Comparison of ENCODE assay signal across 36 cellular contexts in the genomic region with DNA sequence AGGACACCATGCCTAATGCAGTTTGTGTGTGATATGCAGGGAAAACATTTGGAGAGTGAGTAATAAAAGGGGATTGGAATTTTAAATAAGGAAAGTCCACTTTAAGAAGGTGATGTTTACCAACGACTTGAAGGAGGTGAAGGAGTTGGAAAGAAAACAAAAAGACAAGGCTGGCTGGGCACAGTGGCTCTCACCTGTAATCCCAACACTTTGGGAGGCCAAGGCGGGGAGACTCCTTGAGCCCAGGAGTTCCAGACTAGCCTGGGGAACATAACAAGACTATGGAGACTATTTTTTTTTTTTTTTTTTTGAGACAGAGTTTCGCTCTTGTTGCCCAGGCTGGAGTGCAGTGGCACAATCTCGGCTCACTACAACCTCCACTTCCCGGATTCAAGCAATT. TPM values are rescaled to one million over a fixed set of nuclear protein-coding genes. Genes with fewer than 3 reads are reported as not detected.
"Had no signal": no experiment of that assay in that cellular context is flagged by ENCODE, and none has a peak within 500 bp of the region (broad histone marks: within the 10 kb centered on the region; RNA-seq: fewer than 3 reads in every experiment).

No MANE protein-coding gene starts in this region.

- H3K9me3 Mint-ChIP-seq: activated B cell treated with CpG ODN at 0.5 μM for 24 hours; activated CD8-positive, alpha-beta T cell treated with anti-CD3 and anti-CD28 coated beads for 36 hours; activated naive CD4-positive, alpha-beta T cell treated with anti-CD3 and anti-CD28 coated beads for 36 hours; activated naive CD4-positive, alpha-beta T cell treated with anti-CD3 and anti-CD28 coated beads, Interleukin-2, amount 50 U/mL, for 24 hours; activated naive CD8-positive, alpha-beta T cell treated with anti-CD3 and anti-CD28 coated beads, Interleukin-2, amount 10 ng/mL, durations not matched to agents 7 days and 5 days; activated T-helper 1 cell treated with anti-CD3 and anti-CD28 coated beads, Interleukin-12 subunit alpha, Interleukin-12 subunit beta, Interleukin-2, Interleukin-4 antibody, amounts not matched to agents 30 ng/mL and 10 ng/mL and 1 ng/mL, durations not matched to agents 14 hours and 24 hours and 36 hours; activated T-helper 2 cell treated with anti-CD3 and anti-CD28 coated beads, Interferon-gamma antibody, Interleukin-2, Interleukin-4, amounts not matched to agents 10 μg/mL and 5 μg/mL and 100 μg/mL, durations not matched to agents 14 hours and 24 hours and 36 hours; central memory CD8-positive, alpha-beta T cell; dendritic cell treated with granulocyte-macrophage colony-stimulating factor and Interleukin-4, amounts not matched to agents 40 ng/mL and 50 ng/mL, for 4 days; T-helper 2 cell treated with Interferon-gamma antibody and Interleukin-4, amounts not matched to agents 5 μg/mL and 100 μg/mL, for 36 hours had no signal

- ATAC-seq: activated CD4-positive, CD25-positive, alpha-beta regulatory T cell treated with anti-CD3 and anti-CD28 coated beads, Interleukin-2, amount 50 U/mL, for 24 hours; activated CD8-positive, alpha-beta memory T cell treated with anti-CD3 and anti-CD28 coated beads, Interleukin-2, amount 10 ng/mL, durations not matched to agents 7 days and 5 days; activated CD8-positive, alpha-beta T cell treated with anti-CD3 and anti-CD28 coated beads for 36 hours; esophagus mucosa; T-helper 17 cell had no signal

- H3K4me1 Mint-ChIP-seq: activated B cell treated with CpG ODN at 0.5 μM for 24 hours; central memory CD8-positive, alpha-beta T cell; endodermal cell; T-helper 17 cell had no signal

- H3K27ac ChIP-seq: brain microvascular endothelial cell, coronary artery, dorsolateral prefrontal cortex, WERI-Rb-1 had no signal

- H3K4me3 ChIP-seq: coronary artery, dorsolateral prefrontal cortex had no signal

- H3K27me3 Mint-ChIP-seq: activated B cell treated with CpG ODN at 0.5 μM for 24 hours; activated CD8-positive, alpha-beta memory T cell treated with anti-CD3 and anti-CD28 coated beads, Interleukin-2, amount 10 ng/mL, durations not matched to agents 7 days and 5 days; activated CD8-positive, alpha-beta T cell treated with anti-CD3 and anti-CD28 coated beads for 36 hours; activated naive CD4-positive, alpha-beta T cell treated with anti-CD3 and anti-CD28 coated beads, Interleukin-2, amount 50 U/mL, for 24 hours; activated naive CD8-positive, alpha-beta T cell treated with anti-CD3 and anti-CD28 coated beads, Interleukin-2, amount 10 ng/mL, durations not matched to agents 7 days and 5 days; central memory CD8-positive, alpha-beta T cell; dendritic cell treated with granulocyte-macrophage colony-stimulating factor and Interleukin-4, amounts not matched to agents 40 ng/mL and 50 ng/mL, for 4 days; T-helper 17 cell had no signal

- H3K27me3 ChIP-seq: brain microvascular endothelial cell had no signal

- H3K4me3 Mint-ChIP-seq: activated B cell treated with CpG ODN at 0.5 μM for 24 hours; activated CD8-positive, alpha-beta memory T cell treated with anti-CD3 and anti-CD28 coated beads, Interleukin-2, amount 10 ng/mL, durations not matched to agents 7 days and 5 days; activated CD8-positive, alpha-beta T cell treated with anti-CD3 and anti-CD28 coated beads for 36 hours; activated naive CD4-positive, alpha-beta T cell treated with anti-CD3 and anti-CD28 coated beads for 36 hours; activated naive CD4-positive, alpha-beta T cell treated with anti-CD3 and anti-CD28 coated beads, Interleukin-2, amount 50 U/mL, for 24 hours; activated naive CD8-positive, alpha-beta T cell treated with anti-CD3 and anti-CD28 coated beads, Interleukin-2, amount 10 ng/mL, durations not matched to agents 7 days and 5 days; activated T-helper 1 cell treated with anti-CD3 and anti-CD28 coated beads, Interleukin-12 subunit alpha, Interleukin-12 subunit beta, Interleukin-2, Interleukin-4 antibody, amounts not matched to agents 30 ng/mL and 10 ng/mL and 1 ng/mL, durations not matched to agents 14 hours and 24 hours and 36 hours; central memory CD8-positive, alpha-beta T cell; dendritic cell treated with granulocyte-macrophage colony-stimulating factor and Interleukin-4, amounts not matched to agents 40 ng/mL and 50 ng/mL, for 4 days; endodermal cell; T-helper 17 cell; T-helper 2 cell treated with Interferon-gamma antibody and Interleukin-4, amounts not matched to agents 5 μg/mL and 100 μg/mL, for 36 hours had no signal

- H3K36me3 Mint-ChIP-seq: activated CD8-positive, alpha-beta memory T cell treated with anti-CD3 and anti-CD28 coated beads, Interleukin-2, amount 10 ng/mL, durations not matched to agents 7 days and 5 days; activated naive CD4-positive, alpha-beta T cell treated with anti-CD3 and anti-CD28 coated beads, Interleukin-2, amount 50 U/mL, for 24 hours; activated naive CD8-positive, alpha-beta T cell treated with anti-CD3 and anti-CD28 coated beads, Interleukin-2, amount 10 ng/mL, durations not matched to agents 7 days and 5 days had no signal

- H3K27ac Mint-ChIP-seq: activated B cell treated with CpG ODN at 0.5 μM for 24 hours; activated CD8-positive, alpha-beta memory T cell treated with anti-CD3 and anti-CD28 coated beads, Interleukin-2, amount 10 ng/mL, durations not matched to agents 7 days and 5 days; activated CD8-positive, alpha-beta T cell treated with anti-CD3 and anti-CD28 coated beads for 36 hours; activated naive CD4-positive, alpha-beta T cell treated with anti-CD3 and anti-CD28 coated beads for 36 hours; activated naive CD4-positive, alpha-beta T cell treated with anti-CD3 and anti-CD28 coated beads, Interleukin-2, amount 50 U/mL, for 24 hours; activated naive CD8-positive, alpha-beta T cell treated with anti-CD3 and anti-CD28 coated beads, Interleukin-2, amount 10 ng/mL, durations not matched to agents 7 days and 5 days; activated T-helper 1 cell treated with anti-CD3 and anti-CD28 coated beads, Interleukin-12 subunit alpha, Interleukin-12 subunit beta, Interleukin-2, Interleukin-4 antibody, amounts not matched to agents 30 ng/mL and 10 ng/mL and 1 ng/mL, durations not matched to agents 14 hours and 24 hours and 36 hours; activated T-helper 2 cell treated with anti-CD3 and anti-CD28 coated beads, Interferon-gamma antibody, Interleukin-2, Interleukin-4, amounts not matched to agents 10 μg/mL and 5 μg/mL and 100 μg/mL, durations not matched to agents 14 hours and 24 hours and 36 hours; dendritic cell treated with granulocyte-macrophage colony-stimulating factor and Interleukin-4, amounts not matched to agents 40 ng/mL and 50 ng/mL, for 4 days; endodermal cell; T-helper 17 cell; T-helper 2 cell treated with Interferon-gamma antibody and Interleukin-4, amounts not matched to agents 5 μg/mL and 100 μg/mL, for 36 hours had no signal

- H3K36me3 ChIP-seq: brain microvascular endothelial cell, WERI-Rb-1 had no signal

- DNase-seq: activated B cell treated with CpG ODN at 0.5 μM for 24 hours; activated CD4-positive, alpha-beta T cell treated with anti-CD3 and anti-CD28 coated beads for 48 hours; activated CD4-positive, alpha-beta T cell treated with anti-CD3 and anti-CD28 coated beads, Interleukin-2, amount 50 U/mL, for 1 hour; activated CD4-positive, alpha-beta T cell treated with anti-CD3 and anti-CD28 coated beads, Interleukin-2, amount 50 U/mL, for 48 hours; activated CD8-positive, alpha-beta memory T cell treated with anti-CD3 and anti-CD28 coated beads, Interleukin-2, amount 10 ng/mL, durations not matched to agents 7 days and 5 days; activated CD8-positive, alpha-beta memory T cell treated with anti-CD3 and anti-CD28 coated beads, Interleukin-2, amount 50 U/mL, for 4 hours; activated CD8-positive, alpha-beta T cell treated with anti-CD3 and anti-CD28 coated beads for 36 hours; activated effector memory CD4-positive, alpha-beta T cell treated with anti-CD3 and anti-CD28 coated beads, Interleukin-2, amount 50 U/mL, for 16 hours; activated naive CD4-positive, alpha-beta T cell treated with anti-CD3 and anti-CD28 coated beads for 36 hours; activated naive CD8-positive, alpha-beta T cell treated with anti-CD3 and anti-CD28 coated beads, Interleukin-2, amount 10 ng/mL, durations not matched to agents 7 days and 5 days; activated T-cell treated with anti-CD3 and anti-CD28 coated beads, Interleukin-2, amount 50 U/mL, for 1 hour; activated T-cell treated with anti-CD3 and anti-CD28 coated beads, Interleukin-2, amount 50 U/mL, for 48 hours; amniotic stem cell; anterior cingulate cortex; brain microvascular endothelial cell; dorsolateral prefrontal cortex; effector memory CD4-positive, alpha-beta T cell; endodermal cell; foreskin fibroblast; glutamatergic neuron; T-helper 1 cell; T-helper 17 cell; T1000; WERI-Rb-1 had no signal

RNA-seq across cellular contexts. Expression of gene RGN, which starts 55.2 kb away (rescaled TPM):
- total RNA-seq: activated CD8-positive, alpha-beta memory T cell treated with anti-CD3 and anti-CD28 coated beads for 36 hours; activated CD8-positive, alpha-beta memory T cell treated with anti-CD3 and anti-CD28 coated beads, Interleukin-2, amount 10 ng/mL, durations not matched to agents 7 days and 5 days; activated CD8-positive, alpha-beta T cell treated with anti-CD3 and anti-CD28 coated beads for 36 hours; activated naive CD4-positive, alpha-beta T cell treated with anti-CD3 and anti-CD28 coated beads for 36 hours; activated naive CD8-positive, alpha-beta T cell treated with anti-CD3 and anti-CD28 coated beads, Interleukin-2, amount 10 ng/mL, durations not matched to agents 7 days and 5 days; activated T-helper 1 cell treated with anti-CD3 and anti-CD28 coated beads, Interleukin-12 subunit alpha, Interleukin-12 subunit beta, Interleukin-2, Interleukin-4 antibody, amounts not matched to agents 30 ng/mL and 10 ng/mL and 1 ng/mL, durations not matched to agents 14 hours and 24 hours and 36 hours; activated T-helper 2 cell treated with anti-CD3 and anti-CD28 coated beads, Interferon-gamma antibody, Interleukin-2, Interleukin-4, amounts not matched to agents 10 μg/mL and 5 μg/mL and 100 μg/mL, durations not matched to agents 14 hours and 24 hours and 36 hours; astrocyte; bronchial epithelial cell; T-helper 17 cell had no signal
